ENCODE assay signal across 8 cellular contexts in the genomic region with DNA sequence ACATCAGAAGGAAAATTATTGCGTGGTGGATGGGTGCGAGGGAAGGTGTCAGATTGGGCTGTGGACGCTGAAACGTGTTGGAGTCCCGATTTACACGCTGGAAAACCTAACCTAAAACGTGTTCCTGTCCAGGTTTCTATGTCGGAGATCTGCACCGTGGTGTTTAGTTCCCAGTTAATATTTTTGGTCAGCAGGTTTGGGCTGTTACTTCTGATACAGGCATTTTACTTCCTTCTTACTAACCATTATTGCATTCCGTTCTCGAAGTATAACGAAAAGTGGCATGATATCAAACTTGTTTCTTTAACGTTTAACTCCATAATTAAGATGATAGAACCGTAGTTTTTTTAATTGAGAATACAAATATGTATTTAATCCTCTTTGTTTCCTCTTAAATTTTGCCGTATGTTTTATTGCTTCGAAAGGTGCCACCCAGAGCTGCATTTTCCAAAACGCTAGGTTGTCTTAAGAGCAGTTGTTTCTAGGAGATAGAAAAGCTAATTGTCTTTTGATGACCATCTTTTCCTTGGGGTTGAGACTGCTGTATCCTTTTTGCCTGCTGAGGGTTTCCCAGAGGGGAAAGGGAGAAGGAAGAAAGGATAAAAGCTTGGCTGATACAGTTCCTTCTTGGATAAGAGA. TPM values are rescaled to one million over a fixed set of nuclear protein-coding genes. Genes with fewer than 3 reads are reported as not detected.
DNase-seq lines count a peak whose midpoint lies in the region; ATAC-seq and TF ChIP-seq lines count a peak whose summit lies in the region.

No MANE protein-coding gene starts in this region.

- no peak for TF ChIP-seq CTCF in activated CD8-positive, alpha-beta T cell treated with anti-CD3 and anti-CD28 coated beads for 36 hours (IDR thresholded peaks at IDR 0.05)
- no peak for TF ChIP-seq CTCF in GM20000 (IDR thresholded peaks at IDR 0.05; ENCODE audit: extremely low read depth, missing control alignments)

- peak overlapping the region; percentile 24 for H3K9ac ChIP-seq in iPS-15b (ENCODE audit: low read depth, low read length)

- peaks cover 12% of the 10 kb centered on the region for H3K36me3 Mint-ChIP-seq in activated CD8-positive, alpha-beta T cell treated with anti-CD3 and anti-CD28 coated beads for 36 hours (ENCODE audit: low read depth)
- H3K36me3 Mint-ChIP-seq in stimulated activated effector memory CD8-positive, alpha-beta T cell treated with anti-CD3 and anti-CD28 coated beads, Interleukin-12 subunit alpha, Interleukin-12 subunit beta, amount 100 ng/mL, for 72 hours: peaks cover 20% of the 10 kb centered on the region

- H3K9me3 Mint-ChIP-seq in activated CD8-positive, alpha-beta T cell treated with anti-CD3 and anti-CD28 coated beads for 36 hours: no peaks in the 10 kb centered on the region
- H3K9me3 Mint-ChIP-seq in stimulated activated effector memory CD8-positive, alpha-beta T cell treated with anti-CD3 and anti-CD28 coated beads, Interleukin-12 subunit alpha, Interleukin-12 subunit beta, amount 100 ng/mL, for 72 hours: no peaks in the 10 kb centered on the region

- peaks cover 3% of the 10 kb centered on the region for H3K4me1 ChIP-seq in iPS-15b (ENCODE audit: control insufficient read depth, insufficient read depth, low read length)

- peak overlapping the region; percentile 85 for H3K4me3 Mint-ChIP-seq in activated CD8-positive, alpha-beta T cell treated with anti-CD3 and anti-CD28 coated beads for 36 hours
- H3K4me3 Mint-ChIP-seq in stimulated activated effector memory CD8-positive, alpha-beta T cell treated with anti-CD3 and anti-CD28 coated beads, Interleukin-12 subunit alpha, Interleukin-12 subunit beta, amount 100 ng/mL, for 72 hours: peak overlapping the region; percentile 70

- no peaks in the 10 kb centered on the region for H3K27me3 Mint-ChIP-seq in activated CD8-positive, alpha-beta T cell treated with anti-CD3 and anti-CD28 coated beads for 36 hours

- no peak for ATAC-seq in activated CD8-positive, alpha-beta T cell treated with anti-CD3 and anti-CD28 coated beads for 36 hours
- ATAC-seq in stimulated activated effector memory CD8-positive, alpha-beta T cell treated with anti-CD3 and anti-CD28 coated beads, Interleukin-12 subunit alpha, Interleukin-12 subunit beta, amount 100 ng/mL, for 72 hours: no peak

- peaks cover 13% of the 10 kb centered on the region for H3K27me3 ChIP-seq in iPS-15b (ENCODE audit: control insufficient read depth, insufficient read depth, low read length)

- H3K4me1 Mint-ChIP-seq in activated CD8-positive, alpha-beta T cell treated with anti-CD3 and anti-CD28 coated beads for 36 hours (ENCODE audit: low read depth): peaks cover 54% of the 10 kb centered on the region
- H3K4me1 Mint-ChIP-seq in stimulated activated effector memory CD8-positive, alpha-beta T cell treated with anti-CD3 and anti-CD28 coated beads, Interleukin-12 subunit alpha, Interleukin-12 subunit beta, amount 100 ng/mL, for 72 hours: peaks cover 54% of the 10 kb centered on the region

- H3K27ac Mint-ChIP-seq in activated CD8-positive, alpha-beta T cell treated with anti-CD3 and anti-CD28 coated beads for 36 hours: peak overlapping the region; percentile 61
- peak overlapping the region; percentile 32 for H3K27ac Mint-ChIP-seq in stimulated activated effector memory CD8-positive, alpha-beta T cell treated with anti-CD3 and anti-CD28 coated beads, Interleukin-12 subunit alpha, Interleukin-12 subunit beta, amount 100 ng/mL, for 72 hours

- H3K9me3 ChIP-seq in iPS-15b (ENCODE audit: control insufficient read depth, insufficient read depth, low read length): no peaks in the 10 kb centered on the region

- CTCF ChIA-PET in activated CD8-positive, alpha-beta T cell treated with anti-CD3 and anti-CD28 coated beads for 36 hours (lab: Charles Lee): interaction anchor here (0.7 to 6.7 kb wide), 8 partner anchors 24 to 149 kb away, joined by 3 to 67 read pairs (median 8); no protein-coding TSS in a partner anchor

- intact Hi-C loops in activated CD8-positive, alpha-beta T cell treated with anti-CD3 and anti-CD28 coated beads for 36 hours (cut with micrococcal nuclease): loop anchor here (10.0 kb wide), 1 partner anchor 59 kb away; no protein-coding TSS in a partner anchor
- intact Hi-C loops in posterior cingulate gyrus (cut with DNase I): loop anchor here (10.0 kb wide), 3 partner anchors 59 to 261 kb away; a partner anchor contains a TSS

- DNase-seq in NCI-H2171 treated with DMSO at 0.1 percent for 48 hours (lab: John Stamatoyannopoulos, UW) (peak; percentile 16), NCI-H2171 (lab: John Stamatoyannopoulos, UW) (no peak), DMS114 treated with DMSO at 0.1 percent for 48 hours (lab: John Stamatoyannopoulos, UW; ENCODE audit: unreplicated experiment) (no peak), posterior cingulate gyrus (no peak), GM20000 (ENCODE audit: low spot score) (no peak)
- no peak for DNase-seq in activated CD8-positive, alpha-beta T cell treated with anti-CD3 and anti-CD28 coated beads for 36 hours
- DNase-seq in stimulated activated effector memory CD8-positive, alpha-beta T cell treated with anti-CD3 and anti-CD28 coated beads, Interleukin-12 subunit alpha, Interleukin-12 subunit beta, amount 100 ng/mL, for 72 hours (ENCODE audit: low spot score in 2 of 2): no peak

- H3K36me3 ChIP-seq in iPS-15b (ENCODE audit: control insufficient read depth, insufficient read depth, low read length): peaks cover 4% of the 10 kb centered on the region

- POLR2A ChIA-PET in activated CD8-positive, alpha-beta T cell treated with anti-CD3 and anti-CD28 coated beads for 36 hours (lab: Charles Lee): interaction anchor here (1.1 to 1.8 kb wide), 3 partner anchors 10 to 31 kb away, joined by 3 to 6 read pairs (median 3); no protein-coding TSS in a partner anchor

- peak overlapping the region; percentile 70 for H3K4me3 ChIP-seq in iPS-15b (ENCODE audit: low read depth, low read length)

RNA-seq across cellular contexts. Expression of a gene that starts 1.3 kb away (rescaled TPM):
- 10 to 100 TPM; 36.2 to 37.1 TPM for total RNA-seq in activated CD8-positive, alpha-beta T cell treated with anti-CD3 and anti-CD28 coated beads for 36 hours
